ENCODE assay signal across 1 cellular context in genomic region chr10:77821036-77821435, GRCh38.
TF ChIP-seq lines count a peak whose summit lies in the region.

No MANE protein-coding gene starts in this region.

TF ChIP-seq in SK-N-SH, 30 proteins besides CTCF, POLR2A, EP300 and RAD21 (continued from another document):
- TF ChIP-seq USF2 (IDR thresholded peaks at IDR 0.05; ENCODE audit: borderline replicate concordance, low read depth, low read length) (no peak), POLR2AphosphoS5 (IDR thresholded peaks at IDR 0.05; ENCODE audit: low read depth, low read length) (no peak), RCOR1 (IDR thresholded peaks at IDR 0.05; ENCODE audit: low read length) (no peak), EZH2phosphoT487 (IDR thresholded peaks at IDR 0.05; ENCODE audit: borderline replicate concordance, low read depth) (no peak), GABPA (IDR thresholded peaks at IDR 0.05; ENCODE audit: low read depth) (no peak), MEF2A (IDR thresholded peaks at IDR 0.05; ENCODE audit: borderline replicate concordance, low read depth) (no peak), SIN3A (IDR thresholded peaks at IDR 0.05; ENCODE audit: borderline replicate concordance, low read depth, low read length) (no peak), PBX3 (IDR thresholded peaks at IDR 0.05) (no peak), SMC3 (IDR thresholded peaks at IDR 0.05; ENCODE audit: low read depth, low read length) (no peak), NFIC (IDR thresholded peaks at IDR 0.05; ENCODE audit: borderline replicate concordance) (no peak), MAX (IDR thresholded peaks at IDR 0.05; ENCODE audit: low read depth) (no peak), FOXJ3 (CRISPR knock-in tag; IDR thresholded peaks at IDR 0.05) (no peak), TEAD4 (IDR thresholded peaks at IDR 0.05; ENCODE audit: borderline replicate concordance, insufficient read depth) (no peak)
